ENCODE assay signal across 15 cellular contexts in the genomic region with DNA sequence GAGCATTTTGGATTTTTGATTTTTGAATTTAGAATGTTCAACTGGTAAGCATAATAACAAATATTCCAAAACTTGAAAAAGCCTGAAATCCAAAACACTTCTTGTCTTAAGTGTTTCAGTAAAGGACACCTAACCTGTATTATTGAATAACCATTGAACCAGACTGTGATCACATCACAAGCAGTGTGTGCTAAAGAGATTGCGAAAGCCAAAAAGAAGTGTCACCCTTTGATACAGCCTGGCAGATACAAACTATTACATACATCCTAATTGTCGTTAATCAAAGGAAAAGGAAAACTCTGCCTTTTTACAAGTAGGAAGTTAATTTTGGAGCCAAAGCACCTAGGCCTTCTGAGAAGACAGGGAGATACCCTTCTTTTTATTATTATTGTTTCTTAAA. TPM values are rescaled to one million over a fixed set of nuclear protein-coding genes. Genes with fewer than 3 reads are reported as not detected.
DNase-seq lines count a peak whose midpoint lies in the region; ATAC-seq and TF ChIP-seq lines count a peak whose summit lies in the region.
"Had no signal": no experiment of that assay in that cellular context is flagged by ENCODE, and none has a peak within 500 bp of the region (broad histone marks: within the 10 kb centered on the region; RNA-seq: fewer than 3 reads in every experiment).

No MANE protein-coding gene starts in this region.

- no peak for ATAC-seq in activated CD8-positive, alpha-beta T cell treated with anti-CD3 and anti-CD28 coated beads for 36 hours
- no peak for ATAC-seq in activated CD8-positive, alpha-beta T cell treated with anti-CD3 and anti-CD28 coated beads, Interleukin-2, amount 10 ng/mL, durations not matched to agents 7 days and 5 days
- no peak for ATAC-seq in Right ventricle myocardium inferior
- no peak for ATAC-seq in GM18498 (IDR thresholded peaks at IDR 0.05; ENCODE audit: unreplicated experiment)
- ATAC-seq: PC-3 had no signal

- H3F3A ChIP-seq in OCI-LY1 (ENCODE audit: insufficient read depth, low read length): no peaks in the 10 kb centered on the region; the same call in 1 of the 2 replicates

- H3K27me3 ChIP-seq in OCI-LY1 (ENCODE audit: insufficient read depth, low read length): no peaks in the 10 kb centered on the region
- H3K27me3 ChIP-seq: SJCRH30 had no signal

- peaks cover 46% of the 10 kb centered on the region for H3K36me3 Mint-ChIP-seq in activated CD8-positive, alpha-beta T cell treated with anti-CD3 and anti-CD28 coated beads for 36 hours (ENCODE audit: low read depth)
- peaks cover 51% of the 10 kb centered on the region for H3K36me3 Mint-ChIP-seq in activated CD8-positive, alpha-beta T cell treated with anti-CD3 and anti-CD28 coated beads, Interleukin-2, amount 10 ng/mL, durations not matched to agents 7 days and 5 days (ENCODE audit: low read depth)

- peaks cover 91% of the 10 kb centered on the region for H3K4me1 ChIP-seq in OCI-LY1 (ENCODE audit: insufficient read depth, low read length, severe bottlenecking)

- no peak overlapping the region for H3K9ac ChIP-seq in OCI-LY1 (ENCODE audit: low read length)

- no peak for TF ChIP-seq CTCF in activated CD8-positive, alpha-beta T cell treated with anti-CD3 and anti-CD28 coated beads for 36 hours (IDR thresholded peaks at IDR 0.05)
- TF ChIP-seq CTCF in OCI-LY1 (IDR thresholded peaks at IDR 0.05; ENCODE audit: low read length) (no peak), epithelial cell of esophagus (IDR thresholded peaks at IDR 0.05; ENCODE audit: insufficient read depth, low read depth, low read length, missing control alignments) (no peak)

- no peak overlapping the region for H3K4me3 Mint-ChIP-seq in activated CD8-positive, alpha-beta T cell treated with anti-CD3 and anti-CD28 coated beads for 36 hours
- no peak overlapping the region for H3K4me3 Mint-ChIP-seq in activated CD8-positive, alpha-beta T cell treated with anti-CD3 and anti-CD28 coated beads, Interleukin-2, amount 10 ng/mL, durations not matched to agents 7 days and 5 days

- peak overlapping the region; percentile 2 for H3K27ac Mint-ChIP-seq in activated CD8-positive, alpha-beta T cell treated with anti-CD3 and anti-CD28 coated beads for 36 hours
- no peak overlapping the region for H3K27ac Mint-ChIP-seq in activated CD8-positive, alpha-beta T cell treated with anti-CD3 and anti-CD28 coated beads, Interleukin-2, amount 10 ng/mL, durations not matched to agents 7 days and 5 days

- no peaks in the 10 kb centered on the region for H3K9me3 ChIP-seq in OCI-LY1 (ENCODE audit: low read length)
- H3K9me3 ChIP-seq: SJCRH30 had no signal

- CTCF ChIA-PET in activated CD8-positive, alpha-beta T cell treated with anti-CD3 and anti-CD28 coated beads for 36 hours (lab: Charles Lee): interaction anchor here (1.3 kb wide), 1 partner anchor 11 kb away, joined by 3 read pairs; no protein-coding TSS in a partner anchor
- CTCF ChIA-PET in activated CD8-positive, alpha-beta T cell treated with anti-CD3 and anti-CD28 coated beads, Interleukin-2, amount 10 ng/mL, durations not matched to agents 7 days and 5 days (lab: Charles Lee): no interaction called here

- H4K20me1 ChIP-seq in OCI-LY1 (ENCODE audit: insufficient read depth, low read length): no peaks in the 10 kb centered on the region

- intact Hi-C loops in activated CD8-positive, alpha-beta T cell treated with anti-CD3 and anti-CD28 coated beads for 36 hours (cut with micrococcal nuclease): no loop called here
- intact Hi-C loops in Right ventricle myocardium inferior (cut with DNase I): no loop called here

- no peak overlapping the region for H2AFZ ChIP-seq in OCI-LY1 (ENCODE audit: low read length)

- peaks cover 100% of the 10 kb centered on the region for H3K79me2 ChIP-seq in OCI-LY1 (ENCODE audit: insufficient read depth, low read length)

- POLR2A ChIA-PET in activated CD8-positive, alpha-beta T cell treated with anti-CD3 and anti-CD28 coated beads for 36 hours (lab: Charles Lee): interaction anchor here (4.0 kb wide), 1 partner anchor 9 kb away, joined by 31 read pairs; the partner anchor contains the start of genes FAM120A and FAM120AOS
- POLR2A ChIA-PET in activated CD8-positive, alpha-beta T cell treated with anti-CD3 and anti-CD28 coated beads, Interleukin-2, amount 10 ng/mL, durations not matched to agents 7 days and 5 days (lab: Charles Lee): no interaction called here

- H3K27ac ChIP-seq in OCI-LY1 (ENCODE audit: low read depth, low read length, poor library complexity, severe bottlenecking): peak overlapping the region; percentile 86
- H3K27ac ChIP-seq: SJCRH30 had no signal

- DNase-seq in activated CD8-positive, alpha-beta T cell treated with anti-CD3 and anti-CD28 coated beads for 36 hours: no peak
- no peak for DNase-seq in activated CD8-positive, alpha-beta T cell treated with anti-CD3 and anti-CD28 coated beads, Interleukin-2, amount 10 ng/mL, durations not matched to agents 7 days and 5 days
- peak; percentile 37 for DNase-seq in epithelial cell of esophagus (ENCODE audit: low read depth)
- DNase-seq in ureter (ENCODE audit: low spot score): no peak
- no peak for DNase-seq in Right ventricle myocardium inferior (ENCODE audit: missing footprints)
- DNase-seq: C1 segment of cervical spinal cord, GOT3, Karpas-422, NCI-H1105 treated with DMSO at 0.1 percent for 48 hours, NCI-H1694, PC-3, RPMI8226, SJCRH30 had no signal

- peaks cover 14% of the 10 kb centered on the region; the same call in 1 of the 2 replicates for H3K36me3 ChIP-seq in OCI-LY1 (ENCODE audit: insufficient read depth, low read length)

- H3K4me2 ChIP-seq in OCI-LY1 (ENCODE audit: low read length): no peak overlapping the region

- H3K4me1 Mint-ChIP-seq in activated CD8-positive, alpha-beta T cell treated with anti-CD3 and anti-CD28 coated beads for 36 hours (ENCODE audit: low read depth): peaks cover 85% of the 10 kb centered on the region
- peaks cover 86% of the 10 kb centered on the region for H3K4me1 Mint-ChIP-seq in activated CD8-positive, alpha-beta T cell treated with anti-CD3 and anti-CD28 coated beads, Interleukin-2, amount 10 ng/mL, durations not matched to agents 7 days and 5 days (ENCODE audit: low read depth)

- H3K4me3 ChIP-seq in OCI-LY1 (ENCODE audit: low read depth, low read length, poor library complexity, severe bottlenecking): no peak overlapping the region
- H3K4me3 ChIP-seq in epithelial cell of esophagus (ENCODE audit: low read length): no peak overlapping the region
- H3K4me3 ChIP-seq: SJCRH30 had no signal

- H3K9me2 ChIP-seq in OCI-LY1 (ENCODE audit: low read depth, low read length): no peaks in the 10 kb centered on the region

- H3K27me3 Mint-ChIP-seq in activated CD8-positive, alpha-beta T cell treated with anti-CD3 and anti-CD28 coated beads for 36 hours: no peaks in the 10 kb centered on the region
- no peaks in the 10 kb centered on the region for H3K27me3 Mint-ChIP-seq in activated CD8-positive, alpha-beta T cell treated with anti-CD3 and anti-CD28 coated beads, Interleukin-2, amount 10 ng/mL, durations not matched to agents 7 days and 5 days (ENCODE audit: low read depth)

- H3K9me3 Mint-ChIP-seq in activated CD8-positive, alpha-beta T cell treated with anti-CD3 and anti-CD28 coated beads for 36 hours: no peaks in the 10 kb centered on the region
- no peaks in the 10 kb centered on the region for H3K9me3 Mint-ChIP-seq in activated CD8-positive, alpha-beta T cell treated with anti-CD3 and anti-CD28 coated beads, Interleukin-2, amount 10 ng/mL, durations not matched to agents 7 days and 5 days (ENCODE audit: insufficient read depth)

RNA-seq across cellular contexts. Expression of gene FAM120AOS, which starts 8.4 kb away (rescaled TPM):
- 10 to 100 TPM; 32.8 to 36.4 TPM for total RNA-seq in activated CD8-positive, alpha-beta T cell treated with anti-CD3 and anti-CD28 coated beads for 36 hours
- 10 to 100 TPM; 35.1 to 36.5 TPM for total RNA-seq in activated CD8-positive, alpha-beta T cell treated with anti-CD3 and anti-CD28 coated beads, Interleukin-2, amount 10 ng/mL, durations not matched to agents 7 days and 5 days
- total RNA-seq in ureter (61.4 TPM), Right ventricle myocardium inferior (28.4 TPM)

RNA-seq across cellular contexts. Expression of gene FAM120A, which starts 10.3 kb away (rescaled TPM):
- 100 to 1,000 TPM; 121 to 125 TPM for total RNA-seq in activated CD8-positive, alpha-beta T cell treated with anti-CD3 and anti-CD28 coated beads for 36 hours
- 100 to 1,000 TPM; 139 to 141 TPM for total RNA-seq in activated CD8-positive, alpha-beta T cell treated with anti-CD3 and anti-CD28 coated beads, Interleukin-2, amount 10 ng/mL, durations not matched to agents 7 days and 5 days
- total RNA-seq in ureter: 197 TPM
- 94.1 TPM for total RNA-seq in Right ventricle myocardium inferior
